In the genomic region with DNA sequence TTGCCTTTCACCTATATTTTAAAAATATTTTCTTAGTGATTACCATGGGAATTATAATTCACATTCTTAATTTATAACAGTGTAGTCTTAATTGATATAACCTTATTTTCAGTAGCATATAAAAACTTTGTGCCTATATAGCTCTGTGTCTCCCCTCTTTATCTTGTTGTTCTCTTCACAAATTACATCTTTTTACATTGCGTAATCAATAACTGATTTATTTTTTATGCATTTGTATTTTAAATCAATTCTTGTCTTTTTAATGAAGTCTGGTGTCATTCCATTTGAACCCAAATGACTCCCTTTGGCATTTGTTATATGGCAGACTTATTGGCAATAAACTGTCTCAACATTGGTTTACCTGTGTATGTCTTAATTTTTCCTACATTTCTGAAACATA, we compare ENCODE assay signal across 28 cellular contexts.
"Had no signal": no experiment of that assay in that cellular context is flagged by ENCODE, and none has a peak within 500 bp of the region (broad histone marks: within the 10 kb centered on the region; RNA-seq: fewer than 3 reads in every experiment).

No MANE protein-coding gene starts in this region.

- H3K36me3 ChIP-seq: neural progenitor cell, spleen, suprapubic skin, tibial artery, transverse colon, upper lobe of right lung, uterus had no signal

- H3K4me2 ChIP-seq: neural progenitor cell, smooth muscle cell had no signal

- DNase-seq: naive thymus-derived CD4-positive, alpha-beta T cell; natural killer cell; occipital lobe; posterior cingulate gyrus; psoas muscle; right cardiac atrium; spleen; stimulated activated CD4-positive, alpha-beta T cell treated with anti-CD3 and anti-CD28 coated beads, Interleukin-12 subunit alpha, Interleukin-12 subunit beta, amount 100 ng/mL, for 4 hours; stimulated activated CD4-positive, alpha-beta T cell treated with anti-CD3 and anti-CD28 coated beads, Interleukin-1b, Interleukin-23, amount 100 ng/mL, for 48 hours; stimulated activated CD4-positive, alpha-beta T cell treated with anti-CD3 and anti-CD28 coated beads, Interleukin-4, amount 100 ng/mL, for 1 hour; stimulated activated CD4-positive, alpha-beta T cell treated with anti-CD3 and anti-CD28 coated beads, Interleukin-4, amount 100 ng/mL, for 4 hours; stimulated activated CD8-positive, alpha-beta memory T cell treated with anti-CD3 and anti-CD28 coated beads, Interleukin-4, amount 100 ng/mL, for 48 hours; stimulated activated naive CD4-positive, alpha-beta T cell; stimulated activated naive CD8-positive, alpha-beta T cell treated with anti-CD3 and anti-CD28 coated beads, Interleukin-15, amount 100 ng/mL, for 72 hours; stimulated activated naive CD8-positive, alpha-beta T cell treated with anti-CD3 and anti-CD28 coated beads, Interleukin-15, Interleukin-2, amounts not matched to agents 100 U/mL and 50 U/mL, for 24 hours; substantia nigra; testis; tibial artery; transverse colon; upper lobe of right lung; uterus had no signal

- H3K4me1 ChIP-seq: neural progenitor cell, parathyroid adenoma, psoas muscle, spleen, suprapubic skin, testis, transverse colon, upper lobe of right lung, uterus had no signal

- H3K9ac ChIP-seq: neural progenitor cell, parathyroid adenoma had no signal

- H3K4me3 ChIP-seq: neural progenitor cell, psoas muscle, skin epidermis, smooth muscle cell, spleen, suprapubic skin, testis, tibial artery, transverse colon, upper lobe of right lung, uterus had no signal

- H2AFZ ChIP-seq: neural progenitor cell, parathyroid adenoma had no signal

- H3K79me2 ChIP-seq: parathyroid adenoma had no signal

- ATAC-seq: naive thymus-derived CD4-positive, alpha-beta T cell; natural killer cell; psoas muscle; right cardiac atrium; sciatic nerve; stimulated activated memory B cell treated with anti-CD40 and anti-IgM and Interleukin-4, amounts not matched to agents 10 μg/mL and 1 μg/mL and 100 μg/mL, for 72 hours; stimulated activated naive CD8-positive, alpha-beta T cell treated with anti-CD3 and anti-CD28 coated beads, Interleukin-15, amount 100 ng/mL, for 72 hours; stimulated activated naive CD8-positive, alpha-beta T cell treated with anti-CD3 and anti-CD28 coated beads, Interleukin-15, Interleukin-2, amounts not matched to agents 100 U/mL and 50 U/mL, for 24 hours; upper lobe of right lung had no signal

- H3K27me3 ChIP-seq: neural progenitor cell, spleen, suprapubic skin, testis, tibial artery, transverse colon, upper lobe of right lung, uterus had no signal

- H3K9me3 ChIP-seq: psoas muscle, suprapubic skin, testis, tibial artery, transverse colon, upper lobe of right lung, uterus had no signal

- H3K27ac ChIP-seq: neural progenitor cell, parathyroid adenoma, psoas muscle, skin epidermis, spleen, suprapubic skin, testis, tibial artery, transverse colon, upper lobe of right lung, uterus had no signal
